25 cellular contexts compared by ENCODE assay signal in genomic region chr6:36489426-36489825, GRCh38. TPM values are rescaled to one million over a fixed set of nuclear protein-coding genes. Genes with fewer than 3 reads are reported as not detected.
DNase-seq lines count a peak whose midpoint lies in the region; ATAC-seq and TF ChIP-seq lines count a peak whose summit lies in the region.
"Had no signal": no experiment of that assay in that cellular context is flagged by ENCODE, and none has a peak within 500 bp of the region (broad histone marks: within the 10 kb centered on the region; RNA-seq: fewer than 3 reads in every experiment).

No MANE protein-coding gene starts in this region.

- peaks cover 33% of the 10 kb centered on the region for H3K36me3 Mint-ChIP-seq in activated naive CD8-positive, alpha-beta T cell
- peaks cover 46% of the 10 kb centered on the region for H3K36me3 Mint-ChIP-seq in activated naive CD8-positive, alpha-beta T cell treated with anti-CD3 and anti-CD28 coated beads for 36 hours
- H3K36me3 Mint-ChIP-seq in GM23338 (ENCODE audit: low read depth), result peaks cover 22% of the 10 kb centered on the region

- TF ChIP-seq POLR2A in thyroid gland (IDR thresholded peaks at IDR 0.05), result no peak

- no peaks in the 10 kb centered on the region for H3F3A ChIP-seq in GM23338 (replicated peaks; ENCODE audit: low read depth)

- intact Hi-C loops in thyroid gland (cut with DNase I), result no loop called here
- intact Hi-C loops in left lung (cut with DNase I), result no loop called here

- H3K9me3 ChIP-seq in thyroid gland (no peaks in the 10 kb centered on the region), left lung (no peaks in the 10 kb centered on the region)
- H3K9me3 ChIP-seq: Caco-2 had no signal

- H3K36me3 ChIP-seq in GM23338 (ENCODE audit: insufficient read depth) (0 out of 2 replicates have a peak, but pooled peaks cover 11% of the 10 kb centered on the region), thyroid gland (peaks cover 18 to 27% of the 10 kb centered on the region in 2 donors), left lung (peaks cover 0 to 67% of the 10 kb centered on the region in 2 donors)

- peaks cover 24% of the 10 kb centered on the region for H3K4me1 Mint-ChIP-seq in activated naive CD8-positive, alpha-beta T cell (ENCODE audit: low read depth)
- H3K4me1 Mint-ChIP-seq in activated naive CD8-positive, alpha-beta T cell treated with anti-CD3 and anti-CD28 coated beads for 36 hours, result peaks cover 23% of the 10 kb centered on the region
- H3K4me1 Mint-ChIP-seq in GM23338, result peaks cover 21% of the 10 kb centered on the region

- no peaks in the 10 kb centered on the region for H3K27me3 ChIP-seq in GM23338 (ENCODE audit: insufficient read depth)
- no peaks in the 10 kb centered on the region for H3K27me3 ChIP-seq in thyroid gland
- no peaks in the 10 kb centered on the region for H3K27me3 ChIP-seq in left lung

- H3K4me1 ChIP-seq in GM23338 (ENCODE audit: insufficient read depth) (peaks cover 21% of the 10 kb centered on the region; the same call in 1 of the 2 replicates), thyroid gland (peaks cover 13 to 14% of the 10 kb centered on the region in 2 donors), left lung (peaks cover 0 to 31% of the 10 kb centered on the region in 2 donors)
- H3K4me1 ChIP-seq: Caco-2 had no signal

- H3K4me3 Mint-ChIP-seq in activated naive CD8-positive, alpha-beta T cell, result no peak overlapping the region
- H3K4me3 Mint-ChIP-seq in activated naive CD8-positive, alpha-beta T cell treated with anti-CD3 and anti-CD28 coated beads for 36 hours, result no peak overlapping the region
- H3K4me3 Mint-ChIP-seq in GM23338, result no peak overlapping the region
- H3K4me3 Mint-ChIP-seq: CD4-positive, CD25-positive, alpha-beta regulatory T cell; IgD-negative memory B cell had no signal

- H3K4me3 ChIP-seq in GM23338, result no peak overlapping the region
- H3K4me3 ChIP-seq in thyroid gland (replicated peaks in 1 of 3), result no peak overlapping the region
- H3K4me3 ChIP-seq in left lung, result no peak overlapping the region
- H3K4me3 ChIP-seq: GM12878 had no signal

- H3K79me2 ChIP-seq in GM23338 (replicated peaks; ENCODE audit: insufficient read depth), result no peaks in the 10 kb centered on the region

- no peak overlapping the region for H2AFZ ChIP-seq in GM23338

- H3K4me2 ChIP-seq in GM23338, result no peak overlapping the region

- ATAC-seq in GM23338, result peak; percentile 17; the same call in 1 of the 3 replicates
- ATAC-seq in left lung, result no peak
- ATAC-seq: GM12878 had no signal

- H3K27ac Mint-ChIP-seq in activated naive CD8-positive, alpha-beta T cell, result peak overlapping the region; percentile 46
- H3K27ac Mint-ChIP-seq in activated naive CD8-positive, alpha-beta T cell treated with anti-CD3 and anti-CD28 coated beads for 36 hours, result no peak overlapping the region
- H3K27ac Mint-ChIP-seq in GM23338, result no peak overlapping the region
- H3K27ac Mint-ChIP-seq: CD4-positive, CD25-positive, alpha-beta regulatory T cell had no signal

- no peaks in the 10 kb centered on the region for H3K9me3 Mint-ChIP-seq in activated naive CD8-positive, alpha-beta T cell (ENCODE audit: low read depth)
- H3K9me3 Mint-ChIP-seq in activated naive CD8-positive, alpha-beta T cell treated with anti-CD3 and anti-CD28 coated beads for 36 hours, result no peaks in the 10 kb centered on the region
- H3K9me3 Mint-ChIP-seq in GM23338, result no peaks in the 10 kb centered on the region
- H3K9me3 Mint-ChIP-seq: CD4-positive, CD25-positive, alpha-beta regulatory T cell; IgD-negative memory B cell had no signal

- no peak for TF ChIP-seq CTCF in GM23338 (conservative IDR thresholded peaks at IDR 0.05; ENCODE audit: low read depth in 2 of 2)
- no peak for TF ChIP-seq CTCF in thyroid gland (IDR thresholded peaks at IDR 0.05)
- TF ChIP-seq CTCF in left lung (IDR thresholded peaks at IDR 0.05), result no peak

- DNase-seq in activated naive CD8-positive, alpha-beta T cell treated with anti-CD3 and anti-CD28 coated beads for 36 hours, result no peak
- DNase-seq in GM23338 (ENCODE audit: low spot score) (no peak), fibroblast of peridontal ligament (ENCODE audit: extremely low read depth) (peak; percentile 30), thyroid gland (peak; percentile 63 to 66), left lung (no peak), SKM-1 (lab: John Stamatoyannopoulos, UW; ENCODE audit: unreplicated experiment) (no peak)
- DNase-seq: Caco-2; CD4-positive, CD25-positive, alpha-beta regulatory T cell; DMS 273 treated with DMSO at 0.1 percent for 48 hours; DMS79 treated with DMSO at 0.1 percent for 48 hours; H7; NCI-H1105; NCI-H146; NCI-H2081; NCI-H2171; NCI-H345; NCI-H524; NCI-H774; NK-92 treated with Interleukin-12 subunit alpha and Interleukin-12 subunit beta, amount 100 ng/mL, for 24 hours; SIG-M5 had no signal

- H3K9me2 ChIP-seq in GM23338 (ENCODE audit: insufficient read depth), result no peaks in the 10 kb centered on the region

- H3K27ac ChIP-seq in GM23338 (ENCODE audit: low read depth) (no peak overlapping the region), thyroid gland (peak overlapping the region in 1 of 3 donors; percentile 55), left lung (no peak overlapping the region)
- H3K27ac ChIP-seq: RWPE1 had no signal

- H4K20me1 ChIP-seq in GM23338 (replicated peaks; ENCODE audit: insufficient read depth), result peaks cover 4% of the 10 kb centered on the region

- H3K27me3 Mint-ChIP-seq in activated naive CD8-positive, alpha-beta T cell, result no peaks in the 10 kb centered on the region
- H3K27me3 Mint-ChIP-seq in activated naive CD8-positive, alpha-beta T cell treated with anti-CD3 and anti-CD28 coated beads for 36 hours, result no peaks in the 10 kb centered on the region
- peaks cover 4% of the 10 kb centered on the region for H3K27me3 Mint-ChIP-seq in GM23338 (ENCODE audit: insufficient read depth, low read depth, poor library complexity)
- H3K27me3 Mint-ChIP-seq: CD4-positive, CD25-positive, alpha-beta regulatory T cell; IgD-negative memory B cell had no signal

- 57 to 62% methylated on average over 4 of the region's 4 CpGs for WGBS in thyroid gland, 2 donors

TF ChIP-seq in GM23338, 12 proteins besides CTCF, POLR2A, EP300 and RAD21 (continues in another document):
- no peak for TF ChIP-seq JUNB (IDR thresholded peaks at IDR 0.05; ENCODE audit: unreplicated experiment)
- no peak for TF ChIP-seq POLR2AphosphoS5 (IDR thresholded peaks at IDR 0.05; ENCODE audit: low read depth)
- TF ChIP-seq STAT1 (IDR thresholded peaks at IDR 0.05; ENCODE audit: unreplicated experiment), result no peak
- no peak for TF ChIP-seq EZH2phosphoT487 (IDR thresholded peaks at IDR 0.05; ENCODE audit: unreplicated experiment)

RNA-seq across cellular contexts. Expression of gene KCTD20, which starts 46.6 kb away (rescaled TPM):
- 10 to 100 TPM; 48.4 to 56.6 TPM for total RNA-seq in activated naive CD8-positive, alpha-beta T cell treated with anti-CD3 and anti-CD28 coated beads for 36 hours
- total RNA-seq in GM23338 (2014; rRNA removed; shearing (Covaris generic)), result 25.0 and 35.1 TPM in 2 replicates
- 7.1 and 7.4 TPM in 2 replicates for polyA plus RNA-seq in GM23338 (2016; fragmentation: Nextera tagmentation; extraction: Ambion mirVana)
- total RNA-seq in thyroid gland (10 to 100 TPM; 32.4 to 55.3 (median 37.2) TPM), left lung (10 to 100 TPM; 47.4 to 53.9 TPM)

RNA-seq across cellular contexts. Expression of gene PXT1, which starts 46.8 kb away (rescaled TPM):
- under 1 TPM; 0.10 to 0.29 TPM for total RNA-seq in activated naive CD8-positive, alpha-beta T cell treated with anti-CD3 and anti-CD28 coated beads for 36 hours
- total RNA-seq in GM23338 (2014; rRNA removed; shearing (Covaris generic)), result 0.14 TPM in 1 of 2 replicates, not detected in the other
- not detected in 2 replicates for polyA plus RNA-seq in GM23338 (2016; fragmentation: Nextera tagmentation; extraction: Ambion mirVana)
- total RNA-seq in thyroid gland, result not detected
- not detected for total RNA-seq in left lung
- total RNA-seq: Caco-2 had no signal
- polyA plus RNA-seq: BJ, IgD-negative memory B cell had no signal

RNA-seq across cellular contexts. Expression of gene STK38, which starts 57.9 kb away (rescaled TPM):
- 10 to 100 TPM; 21.5 to 23.1 TPM for total RNA-seq in activated naive CD8-positive, alpha-beta T cell treated with anti-CD3 and anti-CD28 coated beads for 36 hours
- total RNA-seq in GM23338 (2014; rRNA removed; shearing (Covaris generic)), result 15.2 and 17.4 TPM in 2 replicates
- polyA plus RNA-seq in GM23338 (2016; fragmentation: Nextera tagmentation; extraction: Ambion mirVana), result 9.0 and 10.8 TPM in 2 replicates
- total RNA-seq in thyroid gland, result 10 to 100 TPM; 11.9 to 21.9 (median 14.1) TPM
- total RNA-seq in left lung, result 10 to 100 TPM; 40.2 to 41.0 TPM

Comparison
In these comparisons a context has a peak if more than half of its experiments do, and no peak if none do; other contexts are left out.
1. DNase-seq: peak in fibroblast of peridontal ligament (single experiment) and thyroid gland (2 of 2); none in activated naive CD8-positive, alpha-beta T cell treated with anti-CD3 and anti-CD28 coated beads for 36 hours (single experiment), GM23338 (single experiment), left lung (0 of 2) and SKM-1 (single experiment).